In the genomic region with DNA sequence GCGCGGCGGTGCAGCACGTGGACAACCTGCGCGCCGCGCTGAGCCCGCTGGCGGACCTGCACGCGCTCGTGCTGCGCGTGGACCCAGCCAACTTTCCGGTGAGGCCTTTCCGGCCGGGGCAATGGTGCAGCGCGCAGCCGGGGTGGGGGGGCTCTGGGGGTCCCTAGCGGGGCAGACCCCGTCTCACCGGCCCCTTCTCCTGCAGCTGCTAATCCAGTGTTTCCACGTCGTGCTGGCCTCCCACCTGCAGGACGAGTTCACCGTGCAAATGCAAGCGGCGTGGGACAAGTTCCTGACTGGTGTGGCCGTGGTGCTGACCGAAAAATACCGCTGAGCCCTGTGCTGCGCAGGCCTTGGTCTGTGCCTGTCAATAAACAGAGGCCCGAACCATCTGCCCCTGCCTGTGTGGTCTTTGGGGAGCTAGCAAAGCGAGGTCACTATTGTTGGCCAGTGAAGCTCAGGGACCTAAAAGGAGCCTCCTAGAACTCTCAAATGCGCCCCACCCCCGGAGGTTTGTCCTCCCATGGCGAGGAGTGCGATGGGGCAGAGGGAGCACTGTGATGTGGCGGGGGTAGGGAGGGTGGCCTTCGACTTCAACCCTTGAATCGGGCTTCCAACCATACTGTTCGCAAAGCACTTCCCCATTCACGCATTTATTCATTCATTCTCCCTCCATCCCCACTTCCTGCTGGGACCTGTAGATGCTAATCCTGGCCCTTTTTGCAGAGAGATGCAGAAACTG, we compare ENCODE assay signal across 1 cellular context.
TF ChIP-seq lines count a peak whose summit lies in the region.

No MANE protein-coding gene starts in this region.

TF ChIP-seq in IMR-90, 13 proteins besides CTCF, POLR2A, EP300 and RAD21:
- TF ChIP-seq, protein P1, sequence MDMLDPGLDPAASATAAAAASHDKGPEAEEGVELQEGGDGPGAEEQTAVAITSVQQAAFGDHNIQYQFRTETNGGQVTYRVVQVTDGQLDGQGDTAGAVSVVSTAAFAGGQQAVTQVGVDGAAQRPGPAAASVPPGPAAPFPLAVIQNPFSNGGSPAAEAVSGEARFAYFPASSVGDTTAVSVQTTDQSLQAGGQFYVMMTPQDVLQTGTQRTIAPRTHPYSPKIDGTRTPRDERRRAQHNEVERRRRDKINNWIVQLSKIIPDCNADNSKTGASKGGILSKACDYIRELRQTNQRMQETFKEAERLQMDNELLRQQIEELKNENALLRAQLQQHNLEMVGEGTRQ (IDR thresholded peaks at IDR 0.05; ENCODE audit: low read depth, low read length), result no peak
- TF ChIP-seq, protein P2, sequence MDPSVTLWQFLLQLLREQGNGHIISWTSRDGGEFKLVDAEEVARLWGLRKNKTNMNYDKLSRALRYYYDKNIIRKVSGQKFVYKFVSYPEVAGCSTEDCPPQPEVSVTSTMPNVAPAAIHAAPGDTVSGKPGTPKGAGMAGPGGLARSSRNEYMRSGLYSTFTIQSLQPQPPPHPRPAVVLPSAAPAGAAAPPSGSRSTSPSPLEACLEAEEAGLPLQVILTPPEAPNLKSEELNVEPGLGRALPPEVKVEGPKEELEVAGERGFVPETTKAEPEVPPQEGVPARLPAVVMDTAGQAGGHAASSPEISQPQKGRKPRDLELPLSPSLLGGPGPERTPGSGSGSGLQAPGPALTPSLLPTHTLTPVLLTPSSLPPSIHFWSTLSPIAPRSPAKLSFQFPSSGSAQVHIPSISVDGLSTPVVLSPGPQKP (IDR thresholded peaks at IDR 0.05; ENCODE audit: borderline replicate concordance, low read depth, low read length), result no peak
- TF ChIP-seq MAFK (IDR thresholded peaks at IDR 0.05; ENCODE audit: low read depth, low read length) (no peak), BHLHE40 (IDR thresholded peaks at IDR 0.05; ENCODE audit: low read depth, low read length) (no peak), RCOR1 (IDR thresholded peaks at IDR 0.05; ENCODE audit: insufficient replicate concordance, low read length) (no peak), MXI1 (IDR thresholded peaks at IDR 0.05; ENCODE audit: borderline replicate concordance, low read depth, low read length) (no peak), FOS (IDR thresholded peaks at IDR 0.05; ENCODE audit: low read depth, low read length) (no peak), MAZ (IDR thresholded peaks at IDR 0.05; ENCODE audit: borderline replicate concordance, low read depth, low read length) (no peak), SMC3 (IDR thresholded peaks at IDR 0.05; ENCODE audit: low read depth, low read length) (no peak), NFE2L2 (IDR thresholded peaks at IDR 0.05; ENCODE audit: low read depth, low read length) (no peak), CEBPB (IDR thresholded peaks at IDR 0.05; ENCODE audit: low read depth, low read length) (no peak), RFX5 (IDR thresholded peaks at IDR 0.05; ENCODE audit: low read depth, low read length) (no peak), CHD1 (IDR thresholded peaks at IDR 0.05; ENCODE audit: low read depth, low read length) (no peak)
